8 cellular contexts compared by ENCODE assay signal in genomic region chr18:49459404-49460171, GRCh38.
DNase-seq lines count a peak whose midpoint lies in the region; ATAC-seq and TF ChIP-seq lines count a peak whose summit lies in the region.

No MANE protein-coding gene starts in this region.

- DNase-seq in GM20000 (ENCODE audit: low spot score) (peak; percentile 67), NB4 (ENCODE audit: low read depth) (peak; percentile 27), adipocyte (ENCODE audit: low read depth) (no peak), NCI-H446 treated with DMSO at 0.1 percent for 48 hours (lab: John Stamatoyannopoulos, UW) (no peak)
- peak; percentile 16 for DNase-seq in stimulated activated CD4-positive, alpha-beta T cell treated with anti-CD3 and anti-CD28 coated beads, Interleukin-12 subunit alpha, Interleukin-12 subunit beta, amount 100 ng/mL, for 4 hours

- peaks cover 20 to 35% (median 29%) of the 10 kb centered on the region in 10 experiments for H3K4me1 ChIP-seq in BLaER1 treated with 17β-estradiol and CSF1 and Interleukin-3, amounts not matched to agents 10 nM and 100 nM
- peaks cover 40% of the 10 kb centered on the region for H3K4me1 ChIP-seq in adipocyte (ENCODE audit: control insufficient read depth, insufficient read depth, low read length)
- peaks cover 10% of the 10 kb centered on the region for H3K4me1 ChIP-seq in iPS-18a (ENCODE audit: control insufficient read depth, low read depth, low read length)

- H3K9ac ChIP-seq in BLaER1 treated with 17β-estradiol and CSF1 and Interleukin-3, amounts not matched to agents 10 nM and 100 nM = peak overlapping the region; percentile 86 to 93 (median 89)
- H3K9ac ChIP-seq in adipocyte (ENCODE audit: low read length) = peak overlapping the region; percentile 87
- H3K9ac ChIP-seq in iPS-18a (ENCODE audit: low read length) = peak overlapping the region; percentile 33

- H3K4me3 ChIP-seq in BLaER1 treated with 17β-estradiol and CSF1 and Interleukin-3, amounts not matched to agents 10 nM and 100 nM = peak overlapping the region; percentile 92 to 98 (median 96)
- H3K4me3 ChIP-seq in NB4 (ENCODE audit: low read depth, low read length) (peak overlapping the region; percentile 73), adipocyte (ENCODE audit: low read length) (peak overlapping the region; percentile 83), iPS-18a (ENCODE audit: low read length) (peak overlapping the region; percentile 75)

- H3K27ac ChIP-seq in BLaER1 treated with 17β-estradiol and CSF1 and Interleukin-3, amounts not matched to agents 10 nM and 100 nM = peak overlapping the region; percentile 79 to 88 (median 85)
- no peak overlapping the region for H3K27ac ChIP-seq in iPS-18a (ENCODE audit: low read length)

- no peak for TF ChIP-seq POLR2A in NB4 (IDR thresholded peaks at IDR 0.05; ENCODE audit: extremely low read depth, insufficient read length)

- no peak for TF ChIP-seq CTCF in GM20000 (IDR thresholded peaks at IDR 0.05; ENCODE audit: extremely low read depth, missing control alignments)
- TF ChIP-seq CTCF in NB4 (IDR thresholded peaks at IDR 0.05; ENCODE audit: low read depth, low read length) = no peak

- H3K9me3 ChIP-seq in BLaER1 treated with 17β-estradiol and CSF1 and Interleukin-3, amounts not matched to agents 10 nM and 100 nM (replicated peaks in 1 of 11) = peaks cover 0 to 9% (median 5%) of the 10 kb centered on the region in 11 experiments; a peak in 11 of 22 replicates
- no peaks in the 10 kb centered on the region for H3K9me3 ChIP-seq in adipocyte (ENCODE audit: control insufficient read depth, low read length)
- H3K9me3 ChIP-seq in iPS-18a (ENCODE audit: control insufficient read depth, low read depth, low read length) = no peaks in the 10 kb centered on the region

- H3K4me2 ChIP-seq in BLaER1 treated with 17β-estradiol and CSF1 and Interleukin-3, amounts not matched to agents 10 nM and 100 nM = peak overlapping the region; percentile 82 to 99 (median 93)

- no peaks in the 10 kb centered on the region for H3K27me3 ChIP-seq in BLaER1 treated with 17β-estradiol and CSF1 and Interleukin-3, amounts not matched to agents 10 nM and 100 nM
- H3K27me3 ChIP-seq in adipocyte (replicated peaks; ENCODE audit: control insufficient read depth, insufficient read depth, low read length) = no peaks in the 10 kb centered on the region
- H3K27me3 ChIP-seq in iPS-18a (ENCODE audit: control insufficient read depth, insufficient read depth, low read length) = peaks cover 6% of the 10 kb centered on the region

- no peak for ATAC-seq in HG03439 (IDR thresholded peaks at IDR 0.05; ENCODE audit: unreplicated experiment)

- H3K36me3 ChIP-seq in BLaER1 treated with 17β-estradiol and CSF1 and Interleukin-3, amounts not matched to agents 10 nM and 100 nM = peaks cover 0 to 16% (median 8%) of the 10 kb centered on the region in 11 experiments; a peak in 11 of 22 replicates
- H3K36me3 ChIP-seq in adipocyte (ENCODE audit: control insufficient read depth, insufficient read depth, low read length, severe bottlenecking) (no peaks in the 10 kb centered on the region), iPS-18a (ENCODE audit: control insufficient read depth, low read depth, low read length) (no peaks in the 10 kb centered on the region)

- H4K20me1 ChIP-seq in BLaER1 treated with 17β-estradiol and CSF1 and Interleukin-3, amounts not matched to agents 10 nM and 100 nM = peaks cover 10 to 45% (median 35%) of the 10 kb centered on the region in 11 experiments; a peak in 14 of 22 replicates

Comparison
In these comparisons a context has a peak if more than half of its experiments do, and no peak if none do; other contexts are left out.
1. H3K9ac ChIP-seq: peak in every context shown above with its lines; median percentile 89 in BLaER1 treated with 17β-estradiol and CSF1 and Interleukin-3, amounts not matched to agents 10 nM and 100 nM; 87 in adipocyte; 33 in iPS-18a.
2. DNase-seq: peak in GM20000 (single experiment), NB4 (single experiment) and stimulated activated CD4-positive, alpha-beta T cell treated with anti-CD3 and anti-CD28 coated beads, Interleukin-12 subunit alpha, Interleukin-12 subunit beta, amount 100 ng/mL, for 4 hours (single experiment); none in adipocyte (single experiment) and NCI-H446 treated with DMSO at 0.1 percent for 48 hours (single experiment).
3. Peak in every context shown above with its lines, with median percentiles within 50 percentile points of each other: H3K4me3 ChIP-seq.